Comparison of ENCODE assay signal across 19 cellular contexts in the genomic region with DNA sequence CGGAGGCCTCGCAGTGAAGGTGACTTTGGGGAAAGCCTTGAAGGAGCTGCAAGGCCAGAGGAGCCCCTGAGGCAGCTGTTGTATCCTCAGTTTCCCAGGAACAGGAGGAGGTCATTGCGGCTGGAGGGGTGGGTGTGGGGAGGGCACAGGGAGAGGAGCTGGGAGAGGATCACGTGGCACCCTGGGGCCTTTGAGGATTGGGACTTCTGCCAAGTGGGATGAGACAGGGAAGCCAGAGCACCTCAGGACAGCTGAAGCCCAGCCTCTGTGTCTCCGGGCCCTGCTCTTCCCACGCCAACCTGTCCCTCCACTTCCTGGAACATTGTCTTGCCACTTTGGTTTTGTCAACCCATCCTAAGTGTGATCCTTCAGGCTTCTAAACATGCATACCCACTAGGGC. TPM values are rescaled to one million over a fixed set of nuclear protein-coding genes. Genes with fewer than 3 reads are reported as not detected.
A peak's percentile ranks its signal among the peaks of the same experiment; 100 is the strongest.
DNase-seq lines count a peak whose midpoint lies in the region; ATAC-seq and TF ChIP-seq lines count a peak whose summit lies in the region.
"Had no signal": no experiment of that assay in that cellular context is flagged by ENCODE, and none has a peak within 500 bp of the region (broad histone marks: within the 10 kb centered on the region; RNA-seq: fewer than 3 reads in every experiment).

No MANE protein-coding gene starts in this region.

- no peaks in the 10 kb centered on the region for H3K9me3 ChIP-seq in BE2C
- H3K9me3 ChIP-seq: HAP-1 had no signal

- no peak overlapping the region for H3K27ac Mint-ChIP-seq in activated CD4-positive, alpha-beta memory T cell treated with anti-CD3 and anti-CD28 coated beads for 36 hours
- H3K27ac Mint-ChIP-seq in activated T-cell treated with anti-CD3 and anti-CD28 coated beads, Interleukin-2, amount 50 U/mL, for 24 hours, result no peak overlapping the region
- H3K27ac Mint-ChIP-seq: CD8-positive, alpha-beta memory T cell; T-helper 1 cell treated with Interleukin-12 subunit alpha and Interleukin-12 subunit beta and Interleukin-4 antibody, amounts not matched to agents 30 μg/mL and 1 μg/mL, for 36 hours had no signal

- peak; percentile 7 for DNase-seq in DMS79 treated with DMSO at 0.1 percent for 48 hours (lab: John Stamatoyannopoulos, UW)
- DNase-seq in DMS79 (lab: John Stamatoyannopoulos, UW), result no peak
- DNase-seq in BE2C, result peak; percentile 83
- DNase-seq in NCI-H2029 (lab: John Stamatoyannopoulos, UW), result peak; percentile 60
- peak; percentile 60 to 63 for DNase-seq in SHP77 (lab: John Stamatoyannopoulos, UW)
- DNase-seq in activated CD4-positive, alpha-beta memory T cell treated with anti-CD3 and anti-CD28 coated beads for 36 hours, result no peak
- DNase-seq in activated T-cell treated with anti-CD3 and anti-CD28 coated beads, Interleukin-2, amount 50 U/mL, for 24 hours, result no peak
- DNase-seq: C1 segment of cervical spinal cord; CD8-positive, alpha-beta memory T cell; GF-D8; GM23248; KBM-7; NCI-H1436 treated with DMSO at 0.1 percent for 48 hours; NCI-H748 treated with DMSO at 0.1 percent for 48 hours; PC-3; RPMI8226 had no signal

- peaks cover 8% of the 10 kb centered on the region for H3K4me1 ChIP-seq in BE2C
- H3K4me1 ChIP-seq: HAP-1 had no signal

- ATAC-seq in GM18861 (IDR thresholded peaks at IDR 0.05; ENCODE audit: unreplicated experiment), result no peak
- ATAC-seq: PC-3 had no signal

- no peaks in the 10 kb centered on the region for H3K4me1 Mint-ChIP-seq in activated CD4-positive, alpha-beta memory T cell treated with anti-CD3 and anti-CD28 coated beads for 36 hours (ENCODE audit: low read depth)
- no peaks in the 10 kb centered on the region for H3K4me1 Mint-ChIP-seq in activated T-cell treated with anti-CD3 and anti-CD28 coated beads, Interleukin-2, amount 50 U/mL, for 24 hours (ENCODE audit: low read depth)
- H3K4me1 Mint-ChIP-seq: CD8-positive, alpha-beta memory T cell had no signal

- H3K4me3 ChIP-seq in BE2C (ENCODE audit: low read depth, low read length), result no peak overlapping the region
- H3K4me3 ChIP-seq: GM23248, HAP-1 had no signal

- no peaks in the 10 kb centered on the region for H3K27me3 ChIP-seq in BE2C

- no peaks in the 10 kb centered on the region for H3K36me3 ChIP-seq in BE2C
- H3K36me3 ChIP-seq: HAP-1 had no signal

- TF ChIP-seq CTCF in BE2C (IDR thresholded peaks at IDR 0.05; ENCODE audit: low read depth, low read length), result no peak

- H3K27me3 Mint-ChIP-seq in activated CD4-positive, alpha-beta memory T cell treated with anti-CD3 and anti-CD28 coated beads for 36 hours, result peaks cover 1% of the 10 kb centered on the region
- peaks cover 2% of the 10 kb centered on the region for H3K27me3 Mint-ChIP-seq in activated T-cell treated with anti-CD3 and anti-CD28 coated beads, Interleukin-2, amount 50 U/mL, for 24 hours

- peaks cover 5% of the 10 kb centered on the region for H3K36me3 Mint-ChIP-seq in activated CD4-positive, alpha-beta memory T cell treated with anti-CD3 and anti-CD28 coated beads for 36 hours
- H3K36me3 Mint-ChIP-seq in activated T-cell treated with anti-CD3 and anti-CD28 coated beads, Interleukin-2, amount 50 U/mL, for 24 hours (ENCODE audit: low read depth), result no peaks in the 10 kb centered on the region

- POLR2A ChIA-PET in activated CD4-positive, alpha-beta memory T cell treated with anti-CD3 and anti-CD28 coated beads for 36 hours (lab: Charles Lee), result no interaction called here

- CTCF ChIA-PET in activated CD4-positive, alpha-beta memory T cell treated with anti-CD3 and anti-CD28 coated beads for 36 hours (lab: Charles Lee), result interaction anchor here (2.6 kb wide), 1 partner anchor 31 kb away, joined by 10 read pairs; no protein-coding TSS in a partner anchor

- H3K9me3 Mint-ChIP-seq in activated CD4-positive, alpha-beta memory T cell treated with anti-CD3 and anti-CD28 coated beads for 36 hours, result peaks cover 7% of the 10 kb centered on the region
- H3K9me3 Mint-ChIP-seq in activated T-cell treated with anti-CD3 and anti-CD28 coated beads, Interleukin-2, amount 50 U/mL, for 24 hours, result peaks cover 7% of the 10 kb centered on the region

- no peak overlapping the region for H3K4me3 Mint-ChIP-seq in activated CD4-positive, alpha-beta memory T cell treated with anti-CD3 and anti-CD28 coated beads for 36 hours
- no peak overlapping the region for H3K4me3 Mint-ChIP-seq in activated T-cell treated with anti-CD3 and anti-CD28 coated beads, Interleukin-2, amount 50 U/mL, for 24 hours
- H3K4me3 Mint-ChIP-seq: T-helper 1 cell treated with Interleukin-12 subunit alpha and Interleukin-12 subunit beta and Interleukin-4 antibody, amounts not matched to agents 30 μg/mL and 1 μg/mL, for 36 hours had no signal

- intact Hi-C loops in activated CD4-positive, alpha-beta memory T cell treated with anti-CD3 and anti-CD28 coated beads for 36 hours (cut with micrococcal nuclease), result no loop called here

RNA-seq across cellular contexts. Expression of a gene that starts 19.4 kb away (rescaled TPM):
- 13.0 TPM for polyA plus RNA-seq in BE2C (2012; ENCODE audit: insufficient read depth, insufficient read length, low read depth)
- 100 to 1,000 TPM; 523 to 528 TPM for total RNA-seq in activated CD4-positive, alpha-beta memory T cell treated with anti-CD3 and anti-CD28 coated beads for 36 hours

RNA-seq across cellular contexts. Expression of a gene that starts 23.0 kb away (rescaled TPM):
- not detected for polyA plus RNA-seq in BE2C (2012; ENCODE audit: insufficient read depth, insufficient read length, low read depth)
- under 1 TPM in 1 of 2 experiments, not detected in 1; 0.07 TPM for total RNA-seq in activated CD4-positive, alpha-beta memory T cell treated with anti-CD3 and anti-CD28 coated beads for 36 hours

RNA-seq across cellular contexts. Expression of a gene that starts 59.8 kb away (rescaled TPM):
- polyA plus RNA-seq in BE2C (2012; ENCODE audit: insufficient read depth, insufficient read length, low read depth), result 1.7 TPM
- total RNA-seq in activated CD4-positive, alpha-beta memory T cell treated with anti-CD3 and anti-CD28 coated beads for 36 hours, result 1 to 10 TPM; 5.6 to 6.1 TPM

Comparison
In these comparisons a context has a peak if more than half of its experiments do, and no peak if none do; other contexts are left out.
1. DNase-seq: peak in DMS79 treated with DMSO at 0.1 percent for 48 hours (single experiment), BE2C (single experiment), NCI-H2029 (single experiment) and SHP77 (2 of 2); none in DMS79 (single experiment), activated CD4-positive, alpha-beta memory T cell treated with anti-CD3 and anti-CD28 coated beads for 36 hours (single experiment) and activated T-cell treated with anti-CD3 and anti-CD28 coated beads, Interleukin-2, amount 50 U/mL, for 24 hours (single experiment).